ENCODE assay signal across 1 cellular context in the genomic region with DNA sequence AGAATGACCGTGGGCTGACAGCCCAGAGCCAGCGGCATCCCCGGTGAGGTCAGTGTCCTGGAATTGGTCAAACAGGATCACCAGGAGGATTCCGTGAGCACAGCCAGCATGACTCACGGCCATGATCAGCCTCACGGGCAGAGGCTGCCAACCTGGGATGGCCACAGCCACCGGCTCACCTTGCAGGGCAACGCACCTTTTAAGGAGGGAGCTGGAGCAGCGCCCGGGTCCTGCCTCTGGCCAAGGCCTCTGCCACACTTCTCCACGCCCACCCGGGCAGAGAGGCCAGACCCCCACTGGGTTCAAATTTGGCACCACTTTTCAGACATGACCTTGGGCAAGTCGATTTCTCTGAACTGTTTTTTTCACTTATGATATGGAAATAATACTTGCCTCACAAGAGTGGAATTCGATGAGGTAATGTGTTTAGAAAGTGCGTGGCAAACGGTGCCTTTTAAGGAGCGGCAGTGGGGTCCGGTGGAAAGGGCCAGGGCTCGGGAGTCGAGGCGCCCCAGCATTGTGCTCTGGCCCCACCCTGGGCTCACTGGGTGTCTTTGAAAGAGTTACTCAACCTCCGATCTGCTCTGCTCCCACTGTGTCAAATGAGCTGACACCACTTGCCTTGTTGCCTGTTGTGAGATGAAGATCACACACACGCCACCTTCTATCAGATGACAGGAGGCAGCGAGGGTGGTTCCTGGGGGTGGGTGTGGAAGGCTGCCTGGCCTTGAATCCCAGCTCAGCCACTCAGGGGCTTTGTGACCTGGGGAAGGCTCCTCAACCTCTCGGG.
TF ChIP-seq lines count a peak whose summit lies in the region.

No MANE protein-coding gene starts in this region.

TF ChIP-seq in IMR-90, 13 proteins besides CTCF, POLR2A, EP300 and RAD21:
- TF ChIP-seq FOS (IDR thresholded peaks at IDR 0.05; ENCODE audit: low read depth, low read length) (peak; percentile 77), MXI1 (IDR thresholded peaks at IDR 0.05; ENCODE audit: borderline replicate concordance, low read depth, low read length) (no peak), CHD1 (IDR thresholded peaks at IDR 0.05; ENCODE audit: low read depth, low read length) (no peak), MAFK (IDR thresholded peaks at IDR 0.05; ENCODE audit: low read depth, low read length) (0 out of 2 replicates have a peak, but pooled peaks have one; percentile 8), CEBPB (IDR thresholded peaks at IDR 0.05; ENCODE audit: low read depth, low read length) (peak; percentile 55), NFE2L2 (IDR thresholded peaks at IDR 0.05; ENCODE audit: low read depth, low read length) (0 out of 2 replicates have a peak, but pooled peaks have one; percentile 4), RCOR1 (IDR thresholded peaks at IDR 0.05; ENCODE audit: insufficient replicate concordance, low read length) (peak; percentile 44), RFX5 (IDR thresholded peaks at IDR 0.05; ENCODE audit: low read depth, low read length) (no peak), SMC3 (IDR thresholded peaks at IDR 0.05; ENCODE audit: low read depth, low read length) (no peak), MAZ (IDR thresholded peaks at IDR 0.05; ENCODE audit: borderline replicate concordance, low read depth, low read length) (peak; percentile 71; the same call in 1 of the 2 replicates), BHLHE40 (IDR thresholded peaks at IDR 0.05; ENCODE audit: low read depth, low read length) (peak; percentile 70)
- TF ChIP-seq, protein P1, sequence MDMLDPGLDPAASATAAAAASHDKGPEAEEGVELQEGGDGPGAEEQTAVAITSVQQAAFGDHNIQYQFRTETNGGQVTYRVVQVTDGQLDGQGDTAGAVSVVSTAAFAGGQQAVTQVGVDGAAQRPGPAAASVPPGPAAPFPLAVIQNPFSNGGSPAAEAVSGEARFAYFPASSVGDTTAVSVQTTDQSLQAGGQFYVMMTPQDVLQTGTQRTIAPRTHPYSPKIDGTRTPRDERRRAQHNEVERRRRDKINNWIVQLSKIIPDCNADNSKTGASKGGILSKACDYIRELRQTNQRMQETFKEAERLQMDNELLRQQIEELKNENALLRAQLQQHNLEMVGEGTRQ (IDR thresholded peaks at IDR 0.05; ENCODE audit: low read depth, low read length): peak; percentile 79
- TF ChIP-seq, protein P2, sequence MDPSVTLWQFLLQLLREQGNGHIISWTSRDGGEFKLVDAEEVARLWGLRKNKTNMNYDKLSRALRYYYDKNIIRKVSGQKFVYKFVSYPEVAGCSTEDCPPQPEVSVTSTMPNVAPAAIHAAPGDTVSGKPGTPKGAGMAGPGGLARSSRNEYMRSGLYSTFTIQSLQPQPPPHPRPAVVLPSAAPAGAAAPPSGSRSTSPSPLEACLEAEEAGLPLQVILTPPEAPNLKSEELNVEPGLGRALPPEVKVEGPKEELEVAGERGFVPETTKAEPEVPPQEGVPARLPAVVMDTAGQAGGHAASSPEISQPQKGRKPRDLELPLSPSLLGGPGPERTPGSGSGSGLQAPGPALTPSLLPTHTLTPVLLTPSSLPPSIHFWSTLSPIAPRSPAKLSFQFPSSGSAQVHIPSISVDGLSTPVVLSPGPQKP (IDR thresholded peaks at IDR 0.05; ENCODE audit: borderline replicate concordance, low read depth, low read length): no peak
